ENCODE assay signal across 23 cellular contexts in the genomic region with DNA sequence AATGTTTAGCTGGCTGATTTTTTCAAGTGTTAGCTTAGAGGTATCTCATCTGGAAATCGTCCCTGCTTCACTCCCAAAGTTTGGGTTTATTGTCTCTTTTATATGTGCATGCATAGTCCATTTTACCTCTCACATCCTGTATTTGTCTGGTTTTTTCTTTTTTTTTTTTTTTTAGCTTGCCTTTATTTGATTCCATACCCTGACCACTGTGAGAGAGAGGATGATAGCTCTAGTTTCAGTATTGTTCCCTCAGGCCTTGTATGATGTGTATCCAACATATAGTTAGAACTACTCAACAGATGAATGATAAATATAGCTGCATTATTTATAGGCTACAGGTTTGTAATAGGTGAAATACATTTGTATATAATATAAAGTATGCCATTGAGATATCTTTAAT. TPM values are rescaled to one million over a fixed set of nuclear protein-coding genes. Genes with fewer than 3 reads are reported as not detected.
DNase-seq lines count a peak whose midpoint lies in the region; ATAC-seq, FAIRE-seq and TF ChIP-seq lines count a peak whose summit lies in the region.
"Had no signal": no experiment of that assay in that cellular context is flagged by ENCODE, and none has a peak within 500 bp of the region (broad histone marks: within the 10 kb centered on the region; RNA-seq: fewer than 3 reads in every experiment).

No MANE protein-coding gene starts in this region.

- POLR2A ChIA-PET in WTC11 (lab: Charles Lee), result interaction anchor here (0.6 kb wide), 1 partner anchor 165 kb away, joined by 3 read pairs; no protein-coding TSS in a partner anchor

- no peak for TF ChIP-seq CTCF in WTC11 (IDR thresholded peaks at IDR 0.05)

- H3K9me3 ChIP-seq in KOPT-K1 (ENCODE audit: insufficient read depth, low read length, poor library complexity, severe bottlenecking), result peaks cover 11% of the 10 kb centered on the region
- H3K9me3 ChIP-seq: Caco-2, left lung, upper lobe of left lung had no signal

- no peaks in the 10 kb centered on the region for H3K9me3 Mint-ChIP-seq in activated naive CD4-positive, alpha-beta T cell treated with anti-CD3 and anti-CD28 coated beads, Interleukin-2, amount 50 U/mL, for 24 hours
- no peaks in the 10 kb centered on the region for H3K9me3 Mint-ChIP-seq in stimulated activated naive CD8-positive, alpha-beta T cell treated with anti-CD3 and anti-CD28 coated beads, Interleukin-15, amount 100 ng/mL, for 72 hours
- H3K9me3 Mint-ChIP-seq in WTC11, result peaks cover 5% of the 10 kb centered on the region; the same call in 1 of the 2 replicates
- H3K9me3 Mint-ChIP-seq: activated T-helper 2 cell treated with anti-CD3 and anti-CD28 coated beads, Interferon-gamma antibody, Interleukin-2, Interleukin-4, amounts not matched to agents 10 μg/mL and 5 μg/mL and 100 μg/mL, durations not matched to agents 14 hours and 24 hours and 36 hours had no signal

- FAIRE-seq in colon (lab: Jason Lieb, UNC), result peak; percentile 14

- H3K27ac Mint-ChIP-seq in activated naive CD4-positive, alpha-beta T cell treated with anti-CD3 and anti-CD28 coated beads, Interleukin-2, amount 50 U/mL, for 24 hours, result peak overlapping the region; percentile 79
- peak overlapping the region in 1 of 2 donors; percentile 69 for H3K27ac Mint-ChIP-seq in stimulated activated naive CD8-positive, alpha-beta T cell treated with anti-CD3 and anti-CD28 coated beads, Interleukin-15, amount 100 ng/mL, for 72 hours
- no peak overlapping the region for H3K27ac Mint-ChIP-seq in WTC11
- H3K27ac Mint-ChIP-seq: activated T-helper 2 cell treated with anti-CD3 and anti-CD28 coated beads, Interferon-gamma antibody, Interleukin-2, Interleukin-4, amounts not matched to agents 10 μg/mL and 5 μg/mL and 100 μg/mL, durations not matched to agents 14 hours and 24 hours and 36 hours had no signal

- peak overlapping the region; percentile 2 for H3K27ac ChIP-seq in KOPT-K1 (ENCODE audit: low read depth, low read length, poor library complexity, severe bottlenecking)
- H3K27ac ChIP-seq: BLaER1, left lung, upper lobe of left lung had no signal

- H3K4me1 Mint-ChIP-seq in activated naive CD4-positive, alpha-beta T cell treated with anti-CD3 and anti-CD28 coated beads, Interleukin-2, amount 50 U/mL, for 24 hours, result peaks cover 11% of the 10 kb centered on the region
- no peaks in the 10 kb centered on the region for H3K4me1 Mint-ChIP-seq in stimulated activated naive CD8-positive, alpha-beta T cell treated with anti-CD3 and anti-CD28 coated beads, Interleukin-15, amount 100 ng/mL, for 72 hours
- peaks cover 3% of the 10 kb centered on the region; the same call in 1 of the 2 replicates for H3K4me1 Mint-ChIP-seq in WTC11

- peak; percentile 71 for ATAC-seq in stimulated activated naive CD8-positive, alpha-beta T cell treated with anti-CD3 and anti-CD28 coated beads, Interleukin-15, amount 100 ng/mL, for 72 hours
- ATAC-seq in GM18502 (IDR thresholded peaks at IDR 0.05; ENCODE audit: poor library complexity, unreplicated experiment) (no peak), WTC11 (no peak)
- ATAC-seq: left lung had no signal

- no peak overlapping the region for H3K4me3 Mint-ChIP-seq in activated naive CD4-positive, alpha-beta T cell treated with anti-CD3 and anti-CD28 coated beads, Interleukin-2, amount 50 U/mL, for 24 hours
- H3K4me3 Mint-ChIP-seq in stimulated activated naive CD8-positive, alpha-beta T cell treated with anti-CD3 and anti-CD28 coated beads, Interleukin-15, amount 100 ng/mL, for 72 hours, result no peak overlapping the region
- H3K4me3 Mint-ChIP-seq in WTC11, result no peak overlapping the region
- H3K4me3 Mint-ChIP-seq: brain had no signal

- no peaks in the 10 kb centered on the region for H3K27me3 Mint-ChIP-seq in activated naive CD4-positive, alpha-beta T cell treated with anti-CD3 and anti-CD28 coated beads, Interleukin-2, amount 50 U/mL, for 24 hours
- no peaks in the 10 kb centered on the region for H3K27me3 Mint-ChIP-seq in stimulated activated naive CD8-positive, alpha-beta T cell treated with anti-CD3 and anti-CD28 coated beads, Interleukin-15, amount 100 ng/mL, for 72 hours
- no peaks in the 10 kb centered on the region; the same call in none of the 2 replicates for H3K27me3 Mint-ChIP-seq in WTC11 (ENCODE audit: low read depth)

- H3K36me3 Mint-ChIP-seq in activated naive CD4-positive, alpha-beta T cell treated with anti-CD3 and anti-CD28 coated beads, Interleukin-2, amount 50 U/mL, for 24 hours, result peaks cover 29% of the 10 kb centered on the region
- H3K36me3 Mint-ChIP-seq in WTC11, result peaks cover 4% of the 10 kb centered on the region; the same call in 1 of the 2 replicates

- H3K36me3 ChIP-seq in KOPT-K1 (ENCODE audit: insufficient read depth, low read length), result peaks cover 66% of the 10 kb centered on the region

- CTCF ChIA-PET in WTC11 (lab: Charles Lee), result interaction anchor here (0.7 to 2.1 kb wide), 11 partner anchors 9 to 385 kb away, joined by 3 to 19 read pairs (median 4); no protein-coding TSS in a partner anchor

- no peak for DNase-seq in activated naive CD4-positive, alpha-beta T cell (lab: John Stamatoyannopoulos, UW)
- DNase-seq in stimulated activated naive CD8-positive, alpha-beta T cell treated with anti-CD3 and anti-CD28 coated beads, Interleukin-15, amount 100 ng/mL, for 72 hours, result no peak
- DNase-seq in Kasumi-1 (lab: John Stamatoyannopoulos, UW) (no peak), WTC11 (ENCODE audit: low spot score) (no peak)
- DNase-seq: ACHN; activated CD4-positive, alpha-beta T cell treated with anti-CD3 and anti-CD28 coated beads, Interleukin-2, amount 50 U/mL, for 48 hours; activated CD4-positive, CD25-positive, alpha-beta regulatory T cell; Caco-2; left lung; NCI-H1694; NCI-H2171; NCI-H526; nucleus accumbens; SHP77 treated with DMSO at 0.1 percent for 48 hours; SW 1271; upper lobe of left lung had no signal

TF ChIP-seq in WTC11, 78 proteins besides CTCF, POLR2A, EP300 and RAD21 (continues in another document):
- TF ChIP-seq MXD4 (CRISPR knock-in tag; IDR thresholded peaks at IDR 0.05; ENCODE audit: borderline replicate concordance) (no peak), HMGA2 (CRISPR knock-in tag; IDR thresholded peaks at IDR 0.05) (no peak), ZBTB21 (CRISPR knock-in tag; IDR thresholded peaks at IDR 0.05; ENCODE audit: borderline replicate concordance) (no peak), CREB1 (CRISPR knock-in tag; IDR thresholded peaks at IDR 0.05) (no peak), ZNF317 (CRISPR knock-in tag; IDR thresholded peaks at IDR 0.05; ENCODE audit: borderline replicate concordance, low read depth) (no peak), IRF2 (CRISPR knock-in tag; IDR thresholded peaks at IDR 0.05; ENCODE audit: borderline replicate concordance, low read depth) (no peak), ZNF232 (CRISPR knock-in tag; IDR thresholded peaks at IDR 0.05) (no peak), RELA (CRISPR knock-in tag; IDR thresholded peaks at IDR 0.05; ENCODE audit: borderline replicate concordance) (no peak), JUN (CRISPR knock-in tag; IDR thresholded peaks at IDR 0.05) (no peak), NFYB (CRISPR knock-in tag; conservative IDR thresholded peaks at IDR 0.05; ENCODE audit: low read depth) (no peak), PRRX2 (CRISPR knock-in tag; IDR thresholded peaks at IDR 0.05) (no peak)
- TF ChIP-seq, protein P1, sequence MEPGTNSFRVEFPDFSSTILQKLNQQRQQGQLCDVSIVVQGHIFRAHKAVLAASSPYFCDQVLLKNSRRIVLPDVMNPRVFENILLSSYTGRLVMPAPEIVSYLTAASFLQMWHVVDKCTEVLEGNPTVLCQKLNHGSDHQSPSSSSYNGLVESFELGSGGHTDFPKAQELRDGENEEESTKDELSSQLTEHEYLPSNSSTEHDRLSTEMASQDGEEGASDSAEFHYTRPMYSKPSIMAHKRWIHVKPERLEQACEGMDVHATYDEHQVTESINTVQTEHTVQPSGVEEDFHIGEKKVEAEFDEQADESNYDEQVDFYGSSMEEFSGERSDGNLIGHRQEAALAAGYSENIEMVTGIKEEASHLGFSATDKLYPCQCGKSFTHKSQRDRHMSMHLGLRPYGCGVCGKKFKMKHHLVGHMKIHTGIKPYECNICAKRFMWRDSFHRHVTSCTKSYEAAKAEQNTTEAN (CRISPR knock-in tag; IDR thresholded peaks at IDR 0.05), result no peak
- TF ChIP-seq, protein P2, sequence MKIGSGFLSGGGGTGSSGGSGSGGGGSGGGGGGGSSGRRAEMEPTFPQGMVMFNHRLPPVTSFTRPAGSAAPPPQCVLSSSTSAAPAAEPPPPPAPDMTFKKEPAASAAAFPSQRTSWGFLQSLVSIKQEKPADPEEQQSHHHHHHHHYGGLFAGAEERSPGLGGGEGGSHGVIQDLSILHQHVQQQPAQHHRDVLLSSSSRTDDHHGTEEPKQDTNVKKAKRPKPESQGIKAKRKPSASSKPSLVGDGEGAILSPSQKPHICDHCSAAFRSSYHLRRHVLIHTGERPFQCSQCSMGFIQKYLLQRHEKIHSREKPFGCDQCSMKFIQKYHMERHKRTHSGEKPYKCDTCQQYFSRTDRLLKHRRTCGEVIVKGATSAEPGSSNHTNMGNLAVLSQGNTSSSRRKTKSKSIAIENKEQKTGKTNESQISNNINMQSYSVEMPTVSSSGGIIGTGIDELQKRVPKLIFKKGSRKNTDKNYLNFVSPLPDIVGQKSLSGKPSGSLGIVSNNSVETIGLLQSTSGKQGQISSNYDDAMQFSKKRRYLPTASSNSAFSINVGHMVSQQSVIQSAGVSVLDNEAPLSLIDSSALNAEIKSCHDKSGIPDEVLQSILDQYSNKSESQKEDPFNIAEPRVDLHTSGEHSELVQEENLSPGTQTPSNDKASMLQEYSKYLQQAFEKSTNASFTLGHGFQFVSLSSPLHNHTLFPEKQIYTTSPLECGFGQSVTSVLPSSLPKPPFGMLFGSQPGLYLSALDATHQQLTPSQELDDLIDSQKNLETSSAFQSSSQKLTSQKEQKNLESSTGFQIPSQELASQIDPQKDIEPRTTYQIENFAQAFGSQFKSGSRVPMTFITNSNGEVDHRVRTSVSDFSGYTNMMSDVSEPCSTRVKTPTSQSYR (CRISPR knock-in tag; IDR thresholded peaks at IDR 0.05), result no peak

RNA-seq across cellular contexts. Expression of a gene that starts 29.9 kb away (rescaled TPM):
- total RNA-seq in WTC11 (2021), result 5.1 to 5.7 TPM (median 5.2 TPM) in 3 replicates
